Comparison of ENCODE assay signal across 18 cellular contexts in the genomic region with DNA sequence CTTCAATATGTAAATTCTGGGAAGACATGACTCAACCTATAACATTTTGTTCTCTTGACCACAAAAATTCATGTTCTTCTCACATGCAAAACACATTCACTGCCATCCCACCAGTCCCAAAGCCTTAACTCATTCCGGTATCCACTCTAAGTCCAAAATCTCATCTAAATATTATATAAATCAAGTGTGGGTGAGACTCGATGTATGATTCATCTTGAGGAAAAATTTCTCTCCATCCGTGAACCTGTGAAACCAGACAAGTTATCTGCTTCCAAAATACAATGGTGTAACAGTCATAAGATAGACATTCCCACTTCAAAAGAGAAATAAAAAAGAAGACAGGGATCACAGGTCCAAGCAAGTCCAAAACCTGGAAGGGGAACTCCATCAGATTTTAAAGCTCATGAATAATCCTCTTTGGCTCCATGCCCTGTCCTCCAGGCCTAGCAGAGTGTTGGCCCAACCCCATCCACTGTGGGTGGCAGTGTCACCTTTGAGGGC.
A peak's percentile ranks its signal among the peaks of the same experiment; 100 is the strongest.
DNase-seq lines count a peak whose midpoint lies in the region; ATAC-seq and FAIRE-seq lines count a peak whose summit lies in the region.
"Had no signal": no experiment of that assay in that cellular context is flagged by ENCODE, and none has a peak within 500 bp of the region (broad histone marks: within the 10 kb centered on the region; RNA-seq: fewer than 3 reads in every experiment).

No MANE protein-coding gene starts in this region.

- POLR2A ChIA-PET in T-cell (lab: Charles Lee) = no interaction called here

- H3K36me3 Mint-ChIP-seq in T-cell = no peaks in the 10 kb centered on the region
- H3K36me3 Mint-ChIP-seq: activated naive CD8-positive, alpha-beta T cell; WTC11 had no signal

- CTCF ChIA-PET in T-cell (lab: Charles Lee) = no interaction called here

- FAIRE-seq in RCC 7860 (lab: Jason Lieb, UNC) = peak; percentile 82
- FAIRE-seq: islet of Langerhans had no signal

- DNase-seq in EH (ENCODE audit: low read depth) = peak; percentile 1
- peak; percentile 90 for DNase-seq in RCC 7860 (ENCODE audit: low spot score)
- DNase-seq in epithelial cell of prostate (ENCODE audit: low read depth, low spot score) = peak; percentile 96
- peak; percentile 29 for DNase-seq in myocyte (ENCODE audit: low read depth)
- DNase-seq in T-cell = no peak
- no peak for DNase-seq in stimulated activated CD8-positive, alpha-beta memory T cell treated with anti-CD3 and anti-CD28 coated beads, Interleukin-4, amount 100 ng/mL, for 48 hours
- no peak for DNase-seq in DMS79 (lab: John Stamatoyannopoulos, UW)
- DNase-seq: GOT3; stimulated activated CD4-positive, alpha-beta T cell treated with anti-CD3 and anti-CD28 coated beads, Interleukin-2, amount 100 ng/mL, for 24 hours had no signal

- H3K9me3 Mint-ChIP-seq in T-cell = peaks cover 0 to 5% (median 4%) of the 10 kb centered on the region in 3 donors
- H3K9me3 Mint-ChIP-seq: dendritic cell treated with granulocyte-macrophage colony-stimulating factor and Interleukin-4, amounts not matched to agents 40 ng/mL and 50 ng/mL, for 4 days had no signal

- no peak overlapping the region for H3K4me3 Mint-ChIP-seq in T-cell
- H3K4me3 Mint-ChIP-seq: activated naive CD8-positive, alpha-beta T cell; dendritic cell treated with granulocyte-macrophage colony-stimulating factor and Interleukin-4, amounts not matched to agents 40 ng/mL and 50 ng/mL, for 4 days; WTC11 had no signal

- H3K27ac ChIP-seq in epithelial cell of prostate = peak overlapping the region; percentile 80
- H3K27ac ChIP-seq: BLaER1 treated with 17β-estradiol and CSF1 and Interleukin-3, amounts not matched to agents 10 nM and 100 nM; gastroesophageal sphincter; SK-N-MC had no signal

- no peaks in the 10 kb centered on the region for H3K27me3 Mint-ChIP-seq in T-cell
- H3K27me3 Mint-ChIP-seq: activated naive CD8-positive, alpha-beta T cell; dendritic cell treated with granulocyte-macrophage colony-stimulating factor and Interleukin-4, amounts not matched to agents 40 ng/mL and 50 ng/mL, for 4 days; progenitor cell of endocrine pancreas had no signal

- ATAC-seq in HG02642 (IDR thresholded peaks at IDR 0.05; ENCODE audit: poor library complexity, unreplicated experiment) = no peak
- ATAC-seq in T-cell (replicated peaks in 1 of 4) = no peak
- ATAC-seq: gastroesophageal sphincter, WTC11 had no signal

- H3K4me1 Mint-ChIP-seq in T-cell = no peaks in the 10 kb centered on the region
- H3K4me1 Mint-ChIP-seq: WTC11 had no signal

- no peak overlapping the region for H3K27ac Mint-ChIP-seq in T-cell
- H3K27ac Mint-ChIP-seq: activated naive CD8-positive, alpha-beta T cell; dendritic cell treated with granulocyte-macrophage colony-stimulating factor and Interleukin-4, amounts not matched to agents 40 ng/mL and 50 ng/mL, for 4 days; progenitor cell of endocrine pancreas; WTC11 had no signal

Comparison
In these comparisons a context has a peak if more than half of its experiments do, and no peak if none do; other contexts are left out.
1. DNase-seq: peak in EH (single experiment), RCC 7860 (single experiment), epithelial cell of prostate (single experiment) and myocyte (single experiment); none in T-cell (0 of 34), stimulated activated CD8-positive, alpha-beta memory T cell treated with anti-CD3 and anti-CD28 coated beads, Interleukin-4, amount 100 ng/mL, for 48 hours (single experiment) and DMS79 (single experiment).